Comparison of ENCODE assay signal across 1 cellular context in genomic region chr2:109021895-109022300, GRCh38.
TF ChIP-seq lines count a peak whose summit lies in the region.

No MANE protein-coding gene starts in this region.

TF ChIP-seq in HepG2, 621 proteins besides CTCF, POLR2A, EP300 and RAD21 (continued from another document):
- no peak for TF ChIP-seq GMEB2 (CRISPR knock-in tag; IDR thresholded peaks at IDR 0.05; ENCODE audit: low read depth)
- TF ChIP-seq ZNF709 (CRISPR knock-in tag; IDR thresholded peaks at IDR 0.05), result 0 out of 2 replicates have a peak, but pooled peaks have one; percentile 58
- TF ChIP-seq ZMYM4 (CRISPR knock-in tag; IDR thresholded peaks at IDR 0.05), result peak; percentile 54
- no peak; the same call in 1 of the 2 replicates for TF ChIP-seq RNF2 (conservative IDR thresholded peaks at IDR 0.05; ENCODE audit: low read depth)
- no peak for TF ChIP-seq GFI1 (CRISPR knock-in tag; IDR thresholded peaks at IDR 0.05; ENCODE audit: borderline replicate concordance)
- 0 out of 2 replicates have a peak, but pooled peaks have one; percentile 56 for TF ChIP-seq REPIN1 (CRISPR knock-in tag; IDR thresholded peaks at IDR 0.05; ENCODE audit: borderline replicate concordance, low read depth)
- TF ChIP-seq PLRG1 (conservative IDR thresholded peaks at IDR 0.05), result no peak
- TF ChIP-seq HNF1B (CRISPR knock-in tag; IDR thresholded peaks at IDR 0.05), result peak; percentile 74
- TF ChIP-seq FLYWCH1 (CRISPR knock-in tag; IDR thresholded peaks at IDR 0.05), result 0 out of 2 replicates have a peak, but pooled peaks have one; percentile 18
- no peak for TF ChIP-seq ZSCAN12 (CRISPR knock-in tag; IDR thresholded peaks at IDR 0.05)
- TF ChIP-seq ISL2 (CRISPR knock-in tag; IDR thresholded peaks at IDR 0.05), result peak; percentile 19; the same call in 1 of the 2 replicates
- TF ChIP-seq ZKSCAN5 (CRISPR knock-in tag; IDR thresholded peaks at IDR 0.05), result no peak
- TF ChIP-seq DRAP1 (CRISPR knock-in tag; IDR thresholded peaks at IDR 0.05), result no peak
- TF ChIP-seq ZBTB1 (CRISPR knock-in tag; IDR thresholded peaks at IDR 0.05; ENCODE audit: borderline replicate concordance), result no peak
- TF ChIP-seq GZF1 (CRISPR knock-in tag; IDR thresholded peaks at IDR 0.05), result no peak
- peak; percentile 27; the same call in 1 of the 2 replicates for TF ChIP-seq ARID4A (CRISPR knock-in tag; IDR thresholded peaks at IDR 0.05; ENCODE audit: borderline replicate concordance)
- TF ChIP-seq HNRNPLL (IDR thresholded peaks at IDR 0.05; ENCODE audit: low read depth, low read length, poor library complexity, severe bottlenecking), result peak; percentile 57
- peak; percentile 18; the same call in 1 of the 2 replicates for TF ChIP-seq RARA (CRISPR knock-in tag; IDR thresholded peaks at IDR 0.05)
- no peak for TF ChIP-seq ZNF101 (CRISPR knock-in tag; IDR thresholded peaks at IDR 0.05; ENCODE audit: borderline replicate concordance, low read depth)
- no peak for TF ChIP-seq ZNF160 (CRISPR knock-in tag; IDR thresholded peaks at IDR 0.05)
- no peak for TF ChIP-seq MEIS2 (CRISPR knock-in tag; IDR thresholded peaks at IDR 0.05)
- peak; percentile 60; the same call in 1 of the 2 replicates for TF ChIP-seq ZNF580 (CRISPR knock-in tag; IDR thresholded peaks at IDR 0.05; ENCODE audit: borderline replicate concordance, low read depth)
- no peak for TF ChIP-seq THAP8 (CRISPR knock-in tag; IDR thresholded peaks at IDR 0.05; ENCODE audit: borderline replicate concordance)
- no peak for TF ChIP-seq CBFB (CRISPR knock-in tag; IDR thresholded peaks at IDR 0.05)
- TF ChIP-seq DNMT3B (CRISPR knock-in tag; conservative IDR thresholded peaks at IDR 0.05), result no peak
- TF ChIP-seq ZGPAT (CRISPR knock-in tag; IDR thresholded peaks at IDR 0.05), result no peak
- peak; percentile 41; the same call in 1 of the 2 replicates for TF ChIP-seq TFDP1 (CRISPR knock-in tag; IDR thresholded peaks at IDR 0.05; ENCODE audit: borderline replicate concordance)
- TF ChIP-seq ZNF253 (CRISPR knock-in tag; IDR thresholded peaks at IDR 0.05; ENCODE audit: borderline replicate concordance), result no peak
- TF ChIP-seq ZNF780A (CRISPR knock-in tag; IDR thresholded peaks at IDR 0.05), result no peak
- peak in 1 of 2 experiments; percentile 48; a peak in 1 of 4 replicates for TF ChIP-seq HMGXB4 (CRISPR knock-in tag; IDR thresholded peaks at IDR 0.05; ENCODE audit: borderline replicate concordance in 1 of 2, low read depth in 1 of 2)
- TF ChIP-seq ZNF510 (CRISPR knock-in tag; IDR thresholded peaks at IDR 0.05; ENCODE audit: low read depth), result no peak
- 0 out of 2 replicates have a peak, but pooled peaks have one; percentile 52 for TF ChIP-seq SNAPC2 (CRISPR knock-in tag; IDR thresholded peaks at IDR 0.05)
- 0 out of 2 replicates have a peak, but pooled peaks have one; percentile 56 for TF ChIP-seq ZNF468 (CRISPR knock-in tag; IDR thresholded peaks at IDR 0.05)
- no peak for TF ChIP-seq EEA1 (CRISPR knock-in tag; IDR thresholded peaks at IDR 0.05; ENCODE audit: borderline replicate concordance)
- no peak for TF ChIP-seq FIP1L1 (IDR thresholded peaks at IDR 0.05; ENCODE audit: borderline replicate concordance, insufficient read depth, low read depth, low read length)
- 0 out of 2 replicates have a peak, but pooled peaks have one; percentile 26 for TF ChIP-seq TOPORS (CRISPR knock-in tag; IDR thresholded peaks at IDR 0.05)
